In the genomic region with DNA sequence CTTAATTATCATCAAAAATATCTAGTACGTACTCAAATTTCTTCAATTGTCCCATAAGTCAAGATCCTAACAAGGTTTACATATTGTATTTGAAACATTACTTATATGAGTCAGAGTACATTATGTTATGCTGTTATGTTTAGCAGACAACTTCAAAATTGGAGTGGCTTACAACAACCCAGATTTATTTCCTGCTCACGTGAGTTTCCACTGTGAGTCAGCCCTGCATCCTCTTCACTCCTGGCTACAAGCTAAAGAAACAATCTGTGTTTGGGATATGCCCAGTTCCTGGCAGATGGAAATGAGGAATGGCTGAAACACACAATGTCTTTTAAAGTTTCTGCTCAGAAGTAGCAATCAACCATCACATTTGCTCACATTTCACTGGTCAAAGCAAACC, we compare ENCODE assay signal across 14 cellular contexts. TPM values are rescaled to one million over a fixed set of nuclear protein-coding genes. Genes with fewer than 3 reads are reported as not detected.
DNase-seq lines count a peak whose midpoint lies in the region; ATAC-seq and TF ChIP-seq lines count a peak whose summit lies in the region.
"Had no signal": no experiment of that assay in that cellular context is flagged by ENCODE, and none has a peak within 500 bp of the region (broad histone marks: within the 10 kb centered on the region; RNA-seq: fewer than 3 reads in every experiment).

No MANE protein-coding gene starts in this region.

- peaks cover 9 to 13% of the 10 kb centered on the region in 2 donors for H3K27me3 Mint-ChIP-seq in effector memory CD8-positive, alpha-beta T cell

- DNase-seq in A673 (ENCODE audit: low spot score) (peak; percentile 14), HS-5 (ENCODE audit: low read depth) (peak; percentile 87), dermis blood vessel endothelial cell (peak; percentile 99), left kidney (ENCODE audit: low read depth, low spot score) (peak; percentile 8), T-helper 2 cell (no peak), NCI-H1105 treated with DMSO at 0.1 percent for 48 hours (lab: John Stamatoyannopoulos, UW) (no peak)
- no peak for DNase-seq in effector memory CD8-positive, alpha-beta T cell
- DNase-seq: C1 segment of cervical spinal cord; dorsolateral prefrontal cortex; NCI-H1417 treated with DMSO at 0.1 percent for 48 hours; stimulated activated CD4-positive, alpha-beta T cell treated with anti-CD3 and anti-CD28 coated beads, Interleukin-4, amount 100 ng/mL, for 4 hours had no signal

- H3K4me3 ChIP-seq in A673 (ENCODE audit: low read depth, low read length, poor library complexity, severe bottlenecking): no peak overlapping the region
- H3K4me3 ChIP-seq: dorsolateral prefrontal cortex, SJSA1, vagina had no signal

- no peak overlapping the region for H3K4me3 Mint-ChIP-seq in effector memory CD8-positive, alpha-beta T cell

- TF ChIP-seq CTCF in A673 (conservative IDR thresholded peaks at IDR 0.05; ENCODE audit: low read depth, low read length): no peak

- no peaks in the 10 kb centered on the region for H3K9me3 ChIP-seq in A673 (ENCODE audit: low read depth, low read length, poor library complexity, severe bottlenecking)
- H3K9me3 ChIP-seq: SJSA1, vagina had no signal

- no peaks in the 10 kb centered on the region for H3K27me3 ChIP-seq in A673 (replicated peaks; ENCODE audit: insufficient read depth, low read depth, low read length, poor library complexity)
- H3K27me3 ChIP-seq: SJSA1, vagina had no signal

- no peak for ATAC-seq in effector memory CD8-positive, alpha-beta T cell (replicated peaks)
- no peak for ATAC-seq in HG02885 (IDR thresholded peaks at IDR 0.05; ENCODE audit: poor library complexity, unreplicated experiment)

- no peaks in the 10 kb centered on the region for H3K36me3 Mint-ChIP-seq in effector memory CD8-positive, alpha-beta T cell (ENCODE audit: insufficient read depth)

- peaks cover 0 to 10% of the 10 kb centered on the region in 2 donors for H3K4me1 Mint-ChIP-seq in effector memory CD8-positive, alpha-beta T cell (ENCODE audit: low read depth in 2 of 2)

- H3K27ac ChIP-seq in A673 (ENCODE audit: low read depth, low read length, poor library complexity, severe bottlenecking): no peak overlapping the region
- H3K27ac ChIP-seq: dorsolateral prefrontal cortex, SJSA1, vagina had no signal

- CTCF ChIA-PET in A673 (lab: Charles Lee): no interaction called here

- H3K4me1 ChIP-seq in A673 (ENCODE audit: insufficient read depth, low read length, poor library complexity, severe bottlenecking): no peaks in the 10 kb centered on the region
- H3K4me1 ChIP-seq: vagina had no signal

- intact Hi-C loops in A673 (cut with micrococcal nuclease; ENCODE audit: unreplicated experiment): no loop called here

- no peaks in the 10 kb centered on the region for H3K9me3 Mint-ChIP-seq in effector memory CD8-positive, alpha-beta T cell

- no peak overlapping the region for H3K27ac Mint-ChIP-seq in effector memory CD8-positive, alpha-beta T cell

- no TSS peak for BruUV-seq in A673 (replicated peaks; lab: Mats Ljungman, UMichigan)

- H3K36me3 ChIP-seq in A673 (ENCODE audit: insufficient read depth, low read length, poor library complexity, severe bottlenecking): no peaks in the 10 kb centered on the region
- H3K36me3 ChIP-seq: SJSA1, vagina had no signal

- POLR2A ChIA-PET in A673 (lab: Charles Lee; ENCODE audit: low non-redundant PET): no interaction called here

RNA-seq across cellular contexts. Expression of a gene that starts 31.5 kb away (rescaled TPM):
- 9.0 and 12.8 TPM in 2 replicates for total RNA-seq in A673 (2021)
- 92.6 and 99.7 TPM in 2 replicates for total RNA-seq in dermis blood vessel endothelial cell

Comparison
In these comparisons a context has a peak if more than half of its experiments do, and no peak if none do; other contexts are left out.
1. DNase-seq: peak in A673 (single experiment), HS-5 (single experiment), dermis blood vessel endothelial cell (single experiment) and left kidney (single experiment); none in T-helper 2 cell (0 of 5), NCI-H1105 treated with DMSO at 0.1 percent for 48 hours (single experiment) and effector memory CD8-positive, alpha-beta T cell (0 of 3).